ENCODE assay signal across 27 cellular contexts in the genomic region with DNA sequence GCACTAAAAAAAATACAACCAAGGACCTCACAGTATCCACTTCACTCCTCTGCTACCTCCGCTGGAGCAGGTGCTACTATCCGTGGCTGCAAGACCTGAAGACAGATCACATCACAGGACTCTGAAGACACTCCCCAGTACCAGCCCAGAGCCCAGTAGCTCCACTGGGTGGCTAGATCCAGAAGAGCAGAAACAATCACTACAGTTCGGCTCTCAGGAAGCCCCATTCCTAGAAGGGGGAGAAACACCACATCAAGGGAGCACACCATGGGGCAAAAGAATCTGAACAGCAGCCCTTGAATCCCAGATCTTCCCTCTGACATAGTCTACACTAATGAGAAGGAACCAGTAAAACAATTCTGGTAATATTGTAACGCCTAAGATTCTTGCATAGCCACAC.
DNase-seq lines count a peak whose midpoint lies in the region; ATAC-seq and TF ChIP-seq lines count a peak whose summit lies in the region.
"Had no signal": no experiment of that assay in that cellular context is flagged by ENCODE, and none has a peak within 500 bp of the region (broad histone marks: within the 10 kb centered on the region; RNA-seq: fewer than 3 reads in every experiment).

No MANE protein-coding gene starts in this region.

- no peak overlapping the region for H3K18ac ChIP-seq in trophoblast cell (ENCODE audit: low read length)

- intact Hi-C loops in cardiac septum (cut with DNase I), result no loop called here
- intact Hi-C loops in mucosa of descending colon (cut with DNase I, micrococcal nuclease), result no loop called here

- no peak overlapping the region for H3K4ac ChIP-seq in trophoblast cell (ENCODE audit: low read depth, low read length)

- TF ChIP-seq CTCF in right atrium auricular region (IDR thresholded peaks at IDR 0.05) (no peak), hepatocyte (IDR thresholded peaks at IDR 0.05; ENCODE audit: poor library complexity) (no peak), mucosa of descending colon (IDR thresholded peaks at IDR 0.05) (no peak)

- peaks cover 8% of the 10 kb centered on the region for H3K79me1 ChIP-seq in trophoblast cell (ENCODE audit: low read length)

- ATAC-seq in GM19467 (IDR thresholded peaks at IDR 0.05; ENCODE audit: unreplicated experiment), result no peak
- ATAC-seq in mucosa of descending colon, result no peak
- ATAC-seq: GM12878, HCT116 had no signal

- no peak overlapping the region for H3K23ac ChIP-seq in trophoblast cell (ENCODE audit: low read length)

- no peak overlapping the region for H4K8ac ChIP-seq in trophoblast cell (ENCODE audit: low read depth, low read length)

- H4K12ac ChIP-seq in trophoblast cell (ENCODE audit: low read depth, low read length), result no peak overlapping the region

- no peaks in the 10 kb centered on the region for H3K9me2 ChIP-seq in hepatocyte (replicated peaks; ENCODE audit: insufficient read depth)

- peak overlapping the region; percentile 30 for H4K91ac ChIP-seq in trophoblast cell (ENCODE audit: low read depth, low read length)

- H2AFZ ChIP-seq in hepatocyte, result no peak overlapping the region
- H2AFZ ChIP-seq in trophoblast cell (ENCODE audit: insufficient read depth, low read length, poor library complexity), result no peak overlapping the region

- H2AK5ac ChIP-seq in trophoblast cell (ENCODE audit: low read length), result no peak overlapping the region

- DNase-seq in cardiac septum (ENCODE audit: low spot score), result peak; percentile 50
- DNase-seq in right atrium auricular region (ENCODE audit: low spot score), result no peak
- no peak for DNase-seq in hepatocyte (ENCODE audit: low spot score)
- no peak for DNase-seq in trophoblast cell
- no peak for DNase-seq in AML-193 (lab: John Stamatoyannopoulos, UW)
- DNase-seq in mucosa of descending colon, result no peak
- DNase-seq: 8988T; ACHN; CD4-positive, alpha-beta T cell; DMS79; EL; GDM1; KBM-7; NCI-H1105 treated with DMSO at 0.1 percent for 48 hours; NCI-H146; NCI-H1930; NCI-H2107; NCI-H446; NCI-H524 treated with DMSO at 0.1 percent for 48 hours; NCI-H774; NK-92 treated with Interleukin-12 subunit alpha and Interleukin-12 subunit beta, amount 100 ng/mL, for 24 hours; Right ventricle myocardium superior; RPMI8226 had no signal

- no peak overlapping the region for H3K27ac ChIP-seq in right atrium auricular region
- no peak overlapping the region for H3K27ac ChIP-seq in hepatocyte
- no peak overlapping the region for H3K27ac ChIP-seq in trophoblast cell (ENCODE audit: low read depth, low read length)
- H3K27ac ChIP-seq: SJSA1 had no signal

- H3K4me1 ChIP-seq in right atrium auricular region (no peaks in the 10 kb centered on the region), hepatocyte (ENCODE audit: insufficient read depth) (peaks cover 18% of the 10 kb centered on the region), trophoblast cell (ENCODE audit: control insufficient read depth in 1 of 2, insufficient read depth in 2 of 2, low read length in 2 of 2) (peaks cover 11 to 15% of the 10 kb centered on the region in 2 experiments), mucosa of descending colon (ENCODE audit: low read depth) (no peaks in the 10 kb centered on the region)
- H3K4me1 ChIP-seq: SJSA1 had no signal

- H3K9me3 ChIP-seq in right atrium auricular region, result no peaks in the 10 kb centered on the region
- no peaks in the 10 kb centered on the region for H3K9me3 ChIP-seq in hepatocyte (ENCODE audit: low read depth)
- H3K9me3 ChIP-seq in trophoblast cell (ENCODE audit: insufficient read depth, low read depth, low read length), result no peaks in the 10 kb centered on the region
- no peaks in the 10 kb centered on the region for H3K9me3 ChIP-seq in mucosa of descending colon
- H3K9me3 ChIP-seq: SJSA1 had no signal

- H3K14ac ChIP-seq in trophoblast cell (ENCODE audit: low read length), result no peak overlapping the region

- peak overlapping the region; percentile 51 for H2BK12ac ChIP-seq in trophoblast cell (ENCODE audit: low read length)

- H3K4me3 ChIP-seq in right atrium auricular region (no peak overlapping the region), hepatocyte (no peak overlapping the region), trophoblast cell (ENCODE audit: low read depth, low read length) (no peak overlapping the region), mucosa of descending colon (no peak overlapping the region)
- H3K4me3 ChIP-seq: GM12878, SJSA1 had no signal

- H3K36me3 ChIP-seq in right atrium auricular region (no peaks in the 10 kb centered on the region), hepatocyte (replicated peaks; ENCODE audit: insufficient read depth, low read depth) (no peaks in the 10 kb centered on the region), trophoblast cell (ENCODE audit: control insufficient read depth in 1 of 2, insufficient read depth in 2 of 2, low read length in 2 of 2) (no peaks in the 10 kb centered on the region), mucosa of descending colon (ENCODE audit: low read depth) (no peaks in the 10 kb centered on the region)
- H3K36me3 ChIP-seq: SJSA1 had no signal

- H4K20me1 ChIP-seq in hepatocyte (ENCODE audit: insufficient read depth, poor library complexity, severe bottlenecking), result no peaks in the 10 kb centered on the region

- H3K79me2 ChIP-seq in hepatocyte, result no peaks in the 10 kb centered on the region
- H3K79me2 ChIP-seq in trophoblast cell (ENCODE audit: control insufficient read depth, insufficient read depth, low read length, poor library complexity), result no peaks in the 10 kb centered on the region

- no peak overlapping the region for H3K9ac ChIP-seq in trophoblast cell (ENCODE audit: low read length)

- H3K4me2 ChIP-seq in hepatocyte (peak overlapping the region; percentile 33), trophoblast cell (ENCODE audit: low read length) (peak overlapping the region; percentile 39)

- H2BK5ac ChIP-seq in trophoblast cell (ENCODE audit: low read depth, low read length, poor library complexity), result no peak overlapping the region

- H2BK120ac ChIP-seq in trophoblast cell (ENCODE audit: insufficient read depth, low read length, poor library complexity), result no peak overlapping the region

- 74% methylated on average over 4 of the region's 4 CpGs for WGBS in hepatocyte (ENCODE audit: low lambda C conversion rate, missing lambda C conversion rate)
- WGBS in trophoblast cell (ENCODE audit: extremely low coverage, insufficient coverage, insufficient read length), result no CpG with 5 or more reads among the region's 4 CpGs

- no peaks in the 10 kb centered on the region for H3K27me3 ChIP-seq in right atrium auricular region
- H3K27me3 ChIP-seq in hepatocyte, result no peaks in the 10 kb centered on the region
- H3K27me3 ChIP-seq in trophoblast cell (ENCODE audit: insufficient read depth, low read length), result no peaks in the 10 kb centered on the region
- H3K27me3 ChIP-seq: SJSA1 had no signal
